13 cellular contexts compared by ENCODE assay signal in genomic region chr11:17256512-17256911, GRCh38. TPM values are rescaled to one million over a fixed set of nuclear protein-coding genes. Genes with fewer than 3 reads are reported as not detected.
DNase-seq lines count a peak whose midpoint lies in the region; ATAC-seq and TF ChIP-seq lines count a peak whose summit lies in the region.
"Had no signal": no experiment of that assay in that cellular context is flagged by ENCODE, and none has a peak within 500 bp of the region (broad histone marks: within the 10 kb centered on the region; RNA-seq: fewer than 3 reads in every experiment).

No MANE protein-coding gene starts in this region.

- no peak overlapping the region for H3K23ac ChIP-seq in mesenchymal stem cell (ENCODE audit: low read length in 2 of 2)

- H2BK120ac ChIP-seq in mesenchymal stem cell (ENCODE audit: low read depth, low read length), result no peak overlapping the region

- H3K14ac ChIP-seq in mesenchymal stem cell (ENCODE audit: low read length in 2 of 2), result no peak overlapping the region

- no peak overlapping the region for H2BK12ac ChIP-seq in mesenchymal stem cell (ENCODE audit: low read length in 2 of 2)

- intact Hi-C loops in posterior cingulate gyrus (cut with DNase I), result no loop called here

- no peaks in the 10 kb centered on the region for H3K79me1 ChIP-seq in mesenchymal stem cell (replicated peaks; ENCODE audit: low read length, poor library complexity, severe bottlenecking)

- H3K4me3 ChIP-seq in BJ (ENCODE audit: low read depth, low read length) (no peak overlapping the region), astrocyte of the spinal cord (ENCODE audit: low read depth, low read length) (no peak overlapping the region), mesenchymal stem cell (ENCODE audit: insufficient read depth in 1 of 2, low read depth in 1 of 2, low read length in 2 of 2) (no peak overlapping the region)

- no peak overlapping the region for H3K4ac ChIP-seq in mesenchymal stem cell (ENCODE audit: low read depth in 1 of 2, low read length in 2 of 2)

- H4K8ac ChIP-seq in mesenchymal stem cell (ENCODE audit: low read length), result no peak overlapping the region

- H3K36me3 ChIP-seq in BJ (ENCODE audit: control insufficient read depth, insufficient read depth, low read length) (no peaks in the 10 kb centered on the region), mesenchymal stem cell (ENCODE audit: control insufficient read depth in 1 of 2, insufficient read depth in 2 of 2, low read depth in 1 of 2, low read length in 2 of 2) (no peaks in the 10 kb centered on the region)

- no peak overlapping the region for H2AFZ ChIP-seq in mesenchymal stem cell (ENCODE audit: low read depth, low read length)

- DNase-seq in BJ (ENCODE audit: low read depth) (peak; percentile 84), LoVo (ENCODE audit: low spot score) (peak; percentile 12), astrocyte of the spinal cord (ENCODE audit: low read depth, low spot score) (peak; percentile 83), mesenchymal stem cell (peak; percentile 86), posterior cingulate gyrus (no peak), kidney glomerular epithelial cell (lab: John Stamatoyannopoulos, UW) (no peak), SKM-1 (lab: John Stamatoyannopoulos, UW; ENCODE audit: unreplicated experiment) (no peak)
- DNase-seq: aorta, DMS153, mesendoderm, NCI-H1048, small intestine had no signal

- CTCF ChIA-PET in BJ (lab: Yijun Ruan, JAX), result interaction anchor here (0.6 to 1.2 kb wide), 4 partner anchors 26 to 464 kb away, joined by 3 to 4 read pairs (median 3); no protein-coding TSS in a partner anchor

- H3K27me3 ChIP-seq in BJ (ENCODE audit: control insufficient read depth, insufficient read depth, low read length), result no peaks in the 10 kb centered on the region
- H3K27me3 ChIP-seq in mesenchymal stem cell (ENCODE audit: control insufficient read depth in 1 of 2, insufficient read depth in 1 of 2, low read length in 2 of 2), result no peaks in the 10 kb centered on the region

- no peak for ATAC-seq in GM18909 (IDR thresholded peaks at IDR 0.05; ENCODE audit: poor library complexity, unreplicated experiment)

- no peak overlapping the region for H3K4me2 ChIP-seq in mesenchymal stem cell (ENCODE audit: low read length, poor library complexity, severe bottlenecking)

- peak overlapping the region in 1 of 2 experiments; percentile 4 for H3K18ac ChIP-seq in mesenchymal stem cell (ENCODE audit: low read depth in 1 of 2, low read length in 2 of 2)

- peaks cover 1% of the 10 kb centered on the region for H3K4me1 ChIP-seq in mesenchymal stem cell (ENCODE audit: control insufficient read depth, insufficient read depth, low read depth, low read length)

- H2BK5ac ChIP-seq in mesenchymal stem cell (ENCODE audit: low read depth, low read length, poor library complexity, severe bottlenecking), result no peak overlapping the region

- 98% methylated on average over 2 of the region's 3 CpGs for WGBS in mesenchymal stem cell

- H3K9me3 ChIP-seq in mesenchymal stem cell (ENCODE audit: control insufficient read depth, low read length), result no peaks in the 10 kb centered on the region

- POLR2A ChIA-PET in BJ (lab: Charles Lee), result no interaction called here

- H3K9ac ChIP-seq in mesenchymal stem cell (ENCODE audit: low read length), result peak overlapping the region; percentile 69

- in situ Hi-C loops in astrocyte of the spinal cord (cut with HindIII; ENCODE audit: low sequenced_read_pairs), result no loop called here

- H2BK15ac ChIP-seq in mesenchymal stem cell (ENCODE audit: low read depth, poor library complexity, severe bottlenecking), result no peak overlapping the region

- TF ChIP-seq CTCF in BJ (IDR thresholded peaks at IDR 0.05; ENCODE audit: insufficient read depth, low read depth, low read length) (no peak), astrocyte of the spinal cord (IDR thresholded peaks at IDR 0.05; ENCODE audit: low read depth, low read length) (no peak)

- H2AK5ac ChIP-seq in mesenchymal stem cell (ENCODE audit: low read length, severe bottlenecking), result no peak overlapping the region

- no peak overlapping the region for H3K27ac ChIP-seq in mesenchymal stem cell (ENCODE audit: low read length, poor library complexity, severe bottlenecking)

- no peak overlapping the region for H4K91ac ChIP-seq in mesenchymal stem cell (ENCODE audit: low read length)

RNA-seq across cellular contexts. Expression of gene NUCB2, which starts 20.0 kb away (rescaled TPM):
- 119 and 196 TPM in 2 replicates for polyA plus RNA-seq in BJ (2011; rRNA removed)
- polyA minus RNA-seq in BJ (2011; rRNA and poly(A)+ RNA removed), result 29.9 and 33.4 TPM in 2 replicates
- polyA plus RNA-seq in mesenchymal stem cell (2013, experiment 1 of 2), result 188 TPM
- polyA plus RNA-seq in mesenchymal stem cell (2013, experiment 2 of 2), result 188 TPM

RNA-seq across cellular contexts. Expression of gene PIK3C2A, which starts 48.7 kb away (rescaled TPM):
- polyA plus RNA-seq in BJ (2011; rRNA removed), result 13.2 and 29.0 TPM in 2 replicates
- 12.9 and 13.2 TPM in 2 replicates for polyA minus RNA-seq in BJ (2011; rRNA and poly(A)+ RNA removed)
- polyA plus RNA-seq in mesenchymal stem cell (2013, experiment 1 of 2), result 28.6 TPM
- polyA plus RNA-seq in mesenchymal stem cell (2013, experiment 2 of 2), result 29.8 TPM

Comparison
In these comparisons a context has a peak if more than half of its experiments do, and no peak if none do; other contexts are left out.
1. DNase-seq: peak in BJ (single experiment), LoVo (single experiment), astrocyte of the spinal cord (single experiment) and mesenchymal stem cell (single experiment); none in posterior cingulate gyrus (0 of 10), kidney glomerular epithelial cell (single experiment) and SKM-1 (single experiment).